ENCODE assay signal across 10 cellular contexts in genomic region chr3:40615110-40615915, GRCh38.
DNase-seq lines count a peak whose midpoint lies in the region; ATAC-seq, FAIRE-seq and TF ChIP-seq lines count a peak whose summit lies in the region.
"Had no signal": no experiment of that assay in that cellular context is flagged by ENCODE, and none has a peak within 500 bp of the region (broad histone marks: within the 10 kb centered on the region; RNA-seq: fewer than 3 reads in every experiment).

No MANE protein-coding gene starts in this region.

- H3K27me3 Mint-ChIP-seq in endodermal cell (ENCODE audit: insufficient read depth) (peaks cover 15% of the 10 kb centered on the region), neural crest cell (ENCODE audit: low read depth) (no peaks in the 10 kb centered on the region)

- H3K9ac ChIP-seq in endodermal cell (ENCODE audit: extremely low read depth, low read length, poor library complexity, severe bottlenecking): no peak overlapping the region

- intact Hi-C loops in upper lobe of right lung (cut with DNase I): no loop called here

- H3K27me3 ChIP-seq in endodermal cell (ENCODE audit: control insufficient read depth, insufficient read depth, low read length, poor library complexity, severe bottlenecking): peaks cover 10% of the 10 kb centered on the region
- peaks cover 10% of the 10 kb centered on the region for H3K27me3 ChIP-seq in upper lobe of right lung
- H3K27me3 ChIP-seq: breast epithelium had no signal

- H3K36me3 Mint-ChIP-seq in endodermal cell (ENCODE audit: low read depth): no peaks in the 10 kb centered on the region
- no peaks in the 10 kb centered on the region for H3K36me3 Mint-ChIP-seq in neural crest cell (ENCODE audit: low read depth)
- H3K36me3 Mint-ChIP-seq: CD4-positive, alpha-beta memory T cell had no signal

- no peak for FAIRE-seq in urothelium cell line (lab: Jason Lieb, UNC)

- peak overlapping the region; percentile 53 for H3K4me3 Mint-ChIP-seq in endodermal cell
- peak overlapping the region; percentile 78 for H3K4me3 Mint-ChIP-seq in neural crest cell
- H3K4me3 Mint-ChIP-seq: CD4-positive, alpha-beta memory T cell had no signal

- no peaks in the 10 kb centered on the region for H3K4me1 ChIP-seq in endodermal cell (ENCODE audit: control insufficient read depth, insufficient read depth, low read length)
- peaks cover 4% of the 10 kb centered on the region for H3K4me1 ChIP-seq in upper lobe of right lung
- H3K4me1 ChIP-seq: breast epithelium had no signal

- H3K27ac Mint-ChIP-seq in endodermal cell: peak overlapping the region; percentile 57
- peak overlapping the region; percentile 95 for H3K27ac Mint-ChIP-seq in neural crest cell (ENCODE audit: unreplicated experiment)
- H3K27ac Mint-ChIP-seq: CD4-positive, alpha-beta memory T cell had no signal

- 23 to 24% methylated on average over 14 to 33 of the region's 33 CpGs for WGBS in endodermal cell (ENCODE audit: insufficient coverage in 1 of 2, insufficient read length in 1 of 2), 2 experiments

- H3K4me3 ChIP-seq in endodermal cell (ENCODE audit: low read length) (peak overlapping the region; percentile 36), upper lobe of right lung (no peak overlapping the region)
- H3K4me3 ChIP-seq: breast epithelium had no signal

- no peaks in the 10 kb centered on the region for H3K9me3 ChIP-seq in endodermal cell (ENCODE audit: control insufficient read depth, low read length)
- no peaks in the 10 kb centered on the region for H3K9me3 ChIP-seq in upper lobe of right lung
- H3K9me3 ChIP-seq: breast epithelium had no signal

- TF ChIP-seq CTCF in endodermal cell (conservative IDR thresholded peaks at IDR 0.05) (no peak), neural crest cell (conservative IDR thresholded peaks at IDR 0.05) (no peak), upper lobe of right lung (IDR thresholded peaks at IDR 0.05) (no peak)

- H3K27ac ChIP-seq in endodermal cell (ENCODE audit: low read depth, low read length) (peak overlapping the region; percentile 84), upper lobe of right lung (no peak overlapping the region)
- H3K27ac ChIP-seq: breast epithelium had no signal

- ATAC-seq in GM18858 (IDR thresholded peaks at IDR 0.05; ENCODE audit: unreplicated experiment) (no peak), upper lobe of right lung (no peak)

- H3K4me1 Mint-ChIP-seq in endodermal cell (peaks cover 23% of the 10 kb centered on the region), neural crest cell (peaks cover 34% of the 10 kb centered on the region)
- H3K4me1 Mint-ChIP-seq: CD4-positive, alpha-beta memory T cell had no signal

- H3K36me3 ChIP-seq in endodermal cell (ENCODE audit: control insufficient read depth, insufficient read depth, low read length): no peaks in the 10 kb centered on the region
- H3K36me3 ChIP-seq in upper lobe of right lung: no peaks in the 10 kb centered on the region
- H3K36me3 ChIP-seq: breast epithelium had no signal

- H3K9me3 Mint-ChIP-seq in endodermal cell (no peaks in the 10 kb centered on the region), neural crest cell (no peaks in the 10 kb centered on the region)
- H3K9me3 Mint-ChIP-seq: CD4-positive, alpha-beta memory T cell had no signal

- peak; percentile 52 for DNase-seq in COR-L47 (lab: John Stamatoyannopoulos, UW)
- peak; percentile 61 for DNase-seq in NCI-H2227 (lab: John Stamatoyannopoulos, UW; ENCODE audit: unreplicated experiment)
- DNase-seq in endodermal cell: peak; percentile 81
- peak; percentile 46 for DNase-seq in neural crest cell (ENCODE audit: low read depth, low spot score)
- no peak for DNase-seq in urothelium cell line (ENCODE audit: low spot score)
- no peak for DNase-seq in activated effector memory CD4-positive, alpha-beta T cell treated with anti-CD3 and anti-CD28 coated beads, Interleukin-2, amount 50 U/mL, for 16 hours
- no peak for DNase-seq in upper lobe of right lung
- DNase-seq: CD4-positive, alpha-beta memory T cell had no signal

Comparison
In these comparisons a context has a peak if more than half of its experiments do, and no peak if none do; other contexts are left out.
1. DNase-seq: peak in COR-L47 (single experiment), NCI-H2227 (single experiment), endodermal cell (single experiment) and neural crest cell (single experiment); none in urothelium cell line (single experiment), activated effector memory CD4-positive, alpha-beta T cell treated with anti-CD3 and anti-CD28 coated beads, Interleukin-2, amount 50 U/mL, for 16 hours (single experiment) and upper lobe of right lung (single experiment).